Comparison of ENCODE assay signal across 8 cellular contexts in the genomic region with DNA sequence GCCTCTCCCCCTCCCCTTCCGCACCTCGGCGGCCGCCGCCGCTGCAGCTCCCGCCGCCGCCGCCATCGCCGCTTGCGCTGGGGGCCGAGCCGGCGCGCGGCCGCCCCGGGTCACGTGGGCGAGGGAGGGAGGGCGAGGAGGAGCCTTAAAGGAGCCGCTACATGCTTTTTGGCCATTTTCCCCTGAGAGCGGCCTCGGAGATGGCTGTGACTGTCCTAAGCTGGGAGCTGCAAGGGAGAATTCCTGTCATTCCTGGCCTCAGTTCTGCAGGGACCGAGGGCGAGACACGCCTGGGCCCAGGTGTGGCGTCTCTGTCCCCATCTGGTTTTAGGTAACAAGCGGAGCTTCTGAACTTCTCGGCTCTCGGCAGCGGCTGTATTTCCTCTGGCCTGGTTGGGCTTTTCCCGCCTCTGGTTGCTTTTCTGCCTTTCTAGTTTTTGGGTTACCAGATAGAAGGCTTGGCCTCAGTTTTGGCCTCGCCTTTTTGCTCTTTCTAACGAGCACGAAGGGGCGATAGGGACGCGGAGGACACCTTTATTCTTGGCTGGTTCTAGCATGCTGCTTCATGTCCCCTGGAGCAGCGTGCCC. TPM values are rescaled to one million over a fixed set of nuclear protein-coding genes. Genes with fewer than 3 reads are reported as not detected.
DNase-seq lines count a peak whose midpoint lies in the region; ATAC-seq and TF ChIP-seq lines count a peak whose summit lies in the region.

A gene (minus strand): TSS at position 87 of the 588 bp plus-strand sequence. CDS start 21 bp downstream, at position 66.

- H3K4me2 ChIP-seq in GM23248 (ENCODE audit: unreplicated experiment): peak within 1 kb of the TSS; percentile 93
- peak within 1 kb of the TSS; percentile 91 for H3K4me2 ChIP-seq in SK-N-SH

- H3K9me2 ChIP-seq in GM23248 (ENCODE audit: insufficient read depth): no peaks in the 10 kb centered on the region
- no peaks in the 10 kb centered on the region for H3K9me2 ChIP-seq in SK-N-SH

- H3K4me1 ChIP-seq in GM23248 (ENCODE audit: insufficient read depth): peaks cover 6% of the 10 kb centered on the region
- peaks cover 5 to 37% of the 10 kb centered on the region in 2 experiments for H3K4me1 ChIP-seq in SK-N-SH (ENCODE audit: control insufficient read depth in 1 of 2, insufficient read depth in 2 of 2, low read depth in 1 of 2, low read length in 1 of 2)
- peaks cover 43% of the 10 kb centered on the region for H3K4me1 ChIP-seq in suprapubic skin

- H3K27me3 ChIP-seq in GM23248 (replicated peaks; ENCODE audit: insufficient read depth): no peaks in the 10 kb centered on the region
- no peaks in the 10 kb centered on the region for H3K27me3 ChIP-seq in SK-N-SH (ENCODE audit: insufficient read depth)
- no peaks in the 10 kb centered on the region for H3K27me3 ChIP-seq in suprapubic skin

- peak; percentile 31 for ATAC-seq in omental fat pad (ENCODE audit: low FRiP score)

- H2AFZ ChIP-seq in GM23248 (peak within 1 kb of the TSS; percentile 87), SK-N-SH (ENCODE audit: low read depth) (peak within 1 kb of the TSS; percentile 71; the same call in 1 of the 2 replicates)

- no peak for TF ChIP-seq EP300 in SK-N-SH (IDR thresholded peaks at IDR 0.05; ENCODE audit: borderline replicate concordance in 1 of 2, low read depth in 1 of 2, low read length in 1 of 2)
- TF ChIP-seq EP300 in suprapubic skin (IDR thresholded peaks at IDR 0.05): no peak

- H3K27ac ChIP-seq in GM23248: peak within 1 kb of the TSS; percentile 13; the same call in 1 of the 2 replicates
- peak within 1 kb of the TSS; percentile 41 to 80 for H3K27ac ChIP-seq in SK-N-SH (ENCODE audit: low read depth in 2 of 2, low read length in 1 of 2)
- H3K27ac ChIP-seq in suprapubic skin: peak within 1 kb of the TSS; percentile 82

- WGBS in GM23248 (ENCODE audit: low coverage in 1 of 2, low lambda C conversion rate in 2 of 2, missing lambda C conversion rate in 2 of 2), 2 experiments: 1 to 4% methylated on average over 30 to 38 of the region's 42 CpGs
- 2% methylated on average over 17 of the region's 42 CpGs for WGBS in SK-N-SH (ENCODE audit: low lambda C conversion rate)
- 0% methylated on average over 15 of the region's 42 CpGs for WGBS in suprapubic skin

- peak within 1 kb of the TSS; percentile 88 for H3K4me3 ChIP-seq in GM23248
- peak within 1 kb of the TSS; percentile 89 to 94 for H3K4me3 ChIP-seq in SK-N-SH (ENCODE audit: low read depth in 2 of 2, low read length in 1 of 2)
- peak within 1 kb of the TSS; percentile 83 for H3K4me3 ChIP-seq in suprapubic skin

- TF ChIP-seq RAD21 in SK-N-SH (IDR thresholded peaks at IDR 0.05; ENCODE audit: low read length): no peak; the same call in 1 of the 2 replicates

- POLR2A ChIA-PET in SK-N-SH (lab: Yijun Ruan, JAX): interaction anchor here (0.5 to 1.8 kb wide), 11 partner anchors 24 to 1520 kb away, joined by 3 to 5 read pairs (median 3); a partner anchor contains a TSS

- H3K36me3 ChIP-seq in GM23248 (ENCODE audit: low read depth) (0 out of 2 replicates have a peak, but pooled peaks cover 7% of the 10 kb centered on the region), SK-N-SH (replicated peaks in 1 of 2; ENCODE audit: control insufficient read depth in 1 of 2, insufficient read depth in 2 of 2, low read length in 1 of 2) (peaks cover 18 to 29% of the 10 kb centered on the region in 2 experiments), suprapubic skin (peaks cover 27% of the 10 kb centered on the region)

- DNase-seq in DMS 273 (lab: John Stamatoyannopoulos, UW; ENCODE audit: unreplicated experiment) (peak; percentile 95), GM23248 (peak; percentile 93), NAMALWA (ENCODE audit: low spot score) (peak; percentile 88), SK-N-SH (peak; percentile 94), globus pallidus (ENCODE audit: low spot score) (peak; percentile 90), omental fat pad (ENCODE audit: low spot score) (peak; percentile 51), suprapubic skin (ENCODE audit: low spot score in 2 of 2) (peak; percentile 88 to 90)
- DNase-seq in activated naive CD4-positive, alpha-beta T cell treated with anti-CD3 and anti-CD28 coated beads, Interleukin-2, amount 50 U/mL, for 16 hours: peak; percentile 90

- H3K79me2 ChIP-seq in GM23248 (ENCODE audit: insufficient read depth) (peaks cover 6% of the 10 kb centered on the region; the same call in 1 of the 2 replicates), SK-N-SH (ENCODE audit: insufficient read depth) (peaks cover 20% of the 10 kb centered on the region; the same call in 1 of the 2 replicates)

- in situ Hi-C loops in GM23248 (cut with MboI): no loop called here

- H3F3A ChIP-seq in GM23248 (ENCODE audit: insufficient read depth) (peaks cover 7% of the 10 kb centered on the region), SK-N-SH (replicated peaks; ENCODE audit: insufficient read depth) (peaks cover 11% of the 10 kb centered on the region)

- H3K9me3 ChIP-seq in GM23248 (ENCODE audit: low read depth): no peaks in the 10 kb centered on the region
- H3K9me3 ChIP-seq in SK-N-SH: no peaks in the 10 kb centered on the region
- H3K9me3 ChIP-seq in suprapubic skin: no peaks in the 10 kb centered on the region

- H3K9ac ChIP-seq in GM23248 (peak within 1 kb of the TSS; percentile 82), SK-N-SH (peak within 1 kb of the TSS; percentile 76)

- peak in 1 of 2 donors; percentile 23 for TF ChIP-seq POLR2A in suprapubic skin (IDR thresholded peaks at IDR 0.05)

- CTCF ChIA-PET in SK-N-SH (lab: Yijun Ruan, JAX): interaction anchor here (0.8 to 1.6 kb wide), 7 partner anchors 9 to 351 kb away, joined by 3 to 8 read pairs (median 3); a partner anchor contains a TSS

- TF ChIP-seq CTCF in SK-N-SH (IDR thresholded peaks at IDR 0.05): no peak
- no peak for TF ChIP-seq CTCF in omental fat pad (IDR thresholded peaks at IDR 0.05)
- TF ChIP-seq CTCF in suprapubic skin (IDR thresholded peaks at IDR 0.05): peak in 1 of 2 donors; percentile 12

- H4K20me1 ChIP-seq in GM23248 (ENCODE audit: insufficient read depth) (no peaks in the 10 kb centered on the region), SK-N-SH (ENCODE audit: insufficient read depth) (no peaks in the 10 kb centered on the region)

TF ChIP-seq in SK-N-SH, 30 proteins besides CTCF, POLR2A, EP300 and RAD21 (continues in another document):
- 0 out of 2 replicates have a peak, but pooled peaks have one; percentile 10 for TF ChIP-seq JUND (IDR thresholded peaks at IDR 0.05)
- peak; percentile 61 for TF ChIP-seq POLR2AphosphoS5 (IDR thresholded peaks at IDR 0.05; ENCODE audit: low read depth, low read length)
- TF ChIP-seq, protein P1, sequence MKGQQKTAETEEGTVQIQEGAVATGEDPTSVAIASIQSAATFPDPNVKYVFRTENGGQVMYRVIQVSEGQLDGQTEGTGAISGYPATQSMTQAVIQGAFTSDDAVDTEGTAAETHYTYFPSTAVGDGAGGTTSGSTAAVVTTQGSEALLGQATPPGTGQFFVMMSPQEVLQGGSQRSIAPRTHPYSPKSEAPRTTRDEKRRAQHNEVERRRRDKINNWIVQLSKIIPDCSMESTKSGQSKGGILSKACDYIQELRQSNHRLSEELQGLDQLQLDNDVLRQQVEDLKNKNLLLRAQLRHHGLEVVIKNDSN (IDR thresholded peaks at IDR 0.05; ENCODE audit: borderline replicate concordance, low read depth): peak; percentile 94
- no peak for TF ChIP-seq SIN3A (IDR thresholded peaks at IDR 0.05; ENCODE audit: borderline replicate concordance, low read depth, low read length)
- TF ChIP-seq, protein P2, sequence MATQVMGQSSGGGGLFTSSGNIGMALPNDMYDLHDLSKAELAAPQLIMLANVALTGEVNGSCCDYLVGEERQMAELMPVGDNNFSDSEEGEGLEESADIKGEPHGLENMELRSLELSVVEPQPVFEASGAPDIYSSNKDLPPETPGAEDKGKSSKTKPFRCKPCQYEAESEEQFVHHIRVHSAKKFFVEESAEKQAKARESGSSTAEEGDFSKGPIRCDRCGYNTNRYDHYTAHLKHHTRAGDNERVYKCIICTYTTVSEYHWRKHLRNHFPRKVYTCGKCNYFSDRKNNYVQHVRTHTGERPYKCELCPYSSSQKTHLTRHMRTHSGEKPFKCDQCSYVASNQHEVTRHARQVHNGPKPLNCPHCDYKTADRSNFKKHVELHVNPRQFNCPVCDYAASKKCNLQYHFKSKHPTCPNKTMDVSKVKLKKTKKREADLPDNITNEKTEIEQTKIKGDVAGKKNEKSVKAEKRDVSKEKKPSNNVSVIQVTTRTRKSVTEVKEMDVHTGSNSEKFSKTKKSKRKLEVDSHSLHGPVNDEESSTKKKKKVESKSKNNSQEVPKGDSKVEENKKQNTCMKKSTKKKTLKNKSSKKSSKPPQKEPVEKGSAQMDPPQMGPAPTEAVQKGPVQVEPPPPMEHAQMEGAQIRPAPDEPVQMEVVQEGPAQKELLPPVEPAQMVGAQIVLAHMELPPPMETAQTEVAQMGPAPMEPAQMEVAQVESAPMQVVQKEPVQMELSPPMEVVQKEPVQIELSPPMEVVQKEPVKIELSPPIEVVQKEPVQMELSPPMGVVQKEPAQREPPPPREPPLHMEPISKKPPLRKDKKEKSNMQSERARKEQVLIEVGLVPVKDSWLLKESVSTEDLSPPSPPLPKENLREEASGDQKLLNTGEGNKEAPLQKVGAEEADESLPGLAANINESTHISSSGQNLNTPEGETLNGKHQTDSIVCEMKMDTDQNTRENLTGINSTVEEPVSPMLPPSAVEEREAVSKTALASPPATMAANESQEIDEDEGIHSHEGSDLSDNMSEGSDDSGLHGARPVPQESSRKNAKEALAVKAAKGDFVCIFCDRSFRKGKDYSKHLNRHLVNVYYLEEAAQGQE (IDR thresholded peaks at IDR 0.05; ENCODE audit: low read depth, low read length): no peak
- peak; percentile 46; the same call in 1 of the 2 replicates for TF ChIP-seq NRF1 (IDR thresholded peaks at IDR 0.05; ENCODE audit: low read depth, low read length)
- TF ChIP-seq MEF2A (IDR thresholded peaks at IDR 0.05; ENCODE audit: borderline replicate concordance, low read depth): no peak
- TF ChIP-seq YY1 (IDR thresholded peaks at IDR 0.05; ENCODE audit: low read depth): peak; percentile 73; the same call in 1 of the 2 replicates
- TF ChIP-seq, protein P3, sequence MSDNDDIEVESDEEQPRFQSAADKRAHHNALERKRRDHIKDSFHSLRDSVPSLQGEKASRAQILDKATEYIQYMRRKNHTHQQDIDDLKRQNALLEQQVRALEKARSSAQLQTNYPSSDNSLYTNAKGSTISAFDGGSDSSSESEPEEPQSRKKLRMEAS (IDR thresholded peaks at IDR 0.05; ENCODE audit: low read depth): peak; percentile 76; the same call in 1 of the 2 replicates

RNA-seq across cellular contexts. Expression of the gene that starts here (rescaled TPM):
- 40.2 and 41.5 TPM in 2 replicates for total RNA-seq in GM23248 (2014; rRNA removed; shearing (Covaris generic))
- polyA plus RNA-seq in GM23248 (2016; fragmentation: Nextera tagmentation; extraction: Ambion mirVana) (26.5 and 27.5 TPM in 2 replicates), SK-N-SH (2012; rRNA removed) (50.1 and 72.0 TPM in 2 replicates)
- polyA plus RNA-seq in SK-N-SH (2012; cell fraction: cytosol; rRNA removed): 25.3 and 39.7 TPM in 2 replicates
- polyA plus RNA-seq in SK-N-SH (2012; cell fraction: nucleus; rRNA removed): 209 and 212 TPM in 2 replicates
- total RNA-seq in omental fat pad (10 to 100 TPM; 17.4 to 25.9 (median 20.0) TPM), suprapubic skin (10 to 100 TPM; 38.7 to 48.9 (median 42.9) TPM)

Comparison
In these comparisons a context has a peak if more than half of its experiments do, and no peak if none do; other contexts are left out.
1. Peak in every context shown above with its lines: DNase-seq, ATAC-seq, H3K4me3 ChIP-seq and H3K27ac ChIP-seq.
2. H3K27ac ChIP-seq: peak in every context shown above with its lines; median percentile 82 in suprapubic skin; 60 in SK-N-SH; 13 in GM23248.